Comparison of ENCODE assay signal across 16 cellular contexts in genomic region chr5:40505031-40505430, GRCh38.
A peak's percentile ranks its signal among the peaks of the same experiment; 100 is the strongest.
DNase-seq lines count a peak whose midpoint lies in the region; ATAC-seq and TF ChIP-seq lines count a peak whose summit lies in the region.
"Had no signal": no experiment of that assay in that cellular context is flagged by ENCODE, and none has a peak within 500 bp of the region (broad histone marks: within the 10 kb centered on the region; RNA-seq: fewer than 3 reads in every experiment).

No MANE protein-coding gene starts in this region.

- no peak for TF ChIP-seq POLR2A in IMR-90 (IDR thresholded peaks at IDR 0.05; ENCODE audit: low read depth, low read length)

- in situ Hi-C loops in IMR-90 (cut with MboI; ENCODE audit: low sequenced_read_pairs) = no loop called here

- H3K4ac ChIP-seq in IMR-90 (ENCODE audit: low read depth, low read length) = no peak overlapping the region; the same call in 1 of the 2 replicates

- dilution Hi-C loops in IMR-90 (cut with HindIII; ENCODE audit: low sequenced_read_pairs, unreplicated experiment) = no loop called here

- H4K5ac ChIP-seq in IMR-90 (ENCODE audit: low read depth, low read length) = no peak overlapping the region

- H4K91ac ChIP-seq in IMR-90 (ENCODE audit: insufficient read depth, low read depth, low read length) = no peak overlapping the region

- no peak overlapping the region for H2AK9ac ChIP-seq in IMR-90 (replicated peaks; ENCODE audit: low read depth, low read length, poor library complexity)

- no peak overlapping the region for H3K56ac ChIP-seq in IMR-90 (ENCODE audit: extremely low read depth, insufficient read depth, low read length)

- no peak for TF ChIP-seq RAD21 in IMR-90 (IDR thresholded peaks at IDR 0.05; ENCODE audit: low read length)

- H3K23ac ChIP-seq in IMR-90 (ENCODE audit: low read depth, low read length) = no peak overlapping the region

- no peaks in the 10 kb centered on the region for H3K27me3 ChIP-seq in IMR-90 (ENCODE audit: control insufficient read depth, insufficient read depth, low read length)
- no peaks in the 10 kb centered on the region for H3K27me3 ChIP-seq in SJCRH30
- H3K27me3 ChIP-seq in hepatocyte = no peaks in the 10 kb centered on the region
- H3K27me3 ChIP-seq: BE2C had no signal

- H3K36me3 ChIP-seq in IMR-90 (ENCODE audit: control insufficient read depth, insufficient read depth, low read length) (no peaks in the 10 kb centered on the region), KOPT-K1 (ENCODE audit: insufficient read depth, low read length) (no peaks in the 10 kb centered on the region), SJCRH30 (no peaks in the 10 kb centered on the region), hepatocyte (replicated peaks; ENCODE audit: insufficient read depth, low read depth) (no peaks in the 10 kb centered on the region)
- H3K36me3 ChIP-seq: BE2C had no signal

- intact Hi-C loops in IMR-90 (cut with micrococcal nuclease) = loop anchor here (5.0 to 10.0 kb wide), 2 partner anchors 172 to 790 kb away; partner anchors contain the start of gene PTGER4

- H3K27ac ChIP-seq in IMR-90 (ENCODE audit: insufficient read depth, low read length) = no peak overlapping the region
- H3K27ac ChIP-seq in KOPT-K1 (ENCODE audit: low read depth, low read length, poor library complexity, severe bottlenecking) = peak overlapping the region; percentile 17
- no peak overlapping the region for H3K27ac ChIP-seq in SJCRH30
- no peak overlapping the region for H3K27ac ChIP-seq in hepatocyte
- H3K27ac ChIP-seq: A549, C4-2B, GM23248, HL-60 had no signal

- H3K9me1 ChIP-seq in IMR-90 (ENCODE audit: insufficient read depth, low read length) = no peaks in the 10 kb centered on the region

- no peaks in the 10 kb centered on the region for H3K9me3 ChIP-seq in IMR-90 (ENCODE audit: control insufficient read depth, insufficient read depth, low read length)
- no peaks in the 10 kb centered on the region for H3K9me3 ChIP-seq in KOPT-K1 (ENCODE audit: insufficient read depth, low read length, poor library complexity, severe bottlenecking)
- no peaks in the 10 kb centered on the region for H3K9me3 ChIP-seq in SJCRH30 (replicated peaks)
- no peaks in the 10 kb centered on the region for H3K9me3 ChIP-seq in hepatocyte (ENCODE audit: low read depth)
- H3K9me3 ChIP-seq: A549, BE2C had no signal

- H3K4me1 ChIP-seq in IMR-90 (ENCODE audit: control insufficient read depth, insufficient read depth, low read length) (peaks cover 2% of the 10 kb centered on the region; the same call in 1 of the 2 replicates), SJCRH30 (peaks cover 19% of the 10 kb centered on the region), hepatocyte (ENCODE audit: insufficient read depth) (no peaks in the 10 kb centered on the region)
- H3K4me1 ChIP-seq: A549, BE2C had no signal

- H2BK15ac ChIP-seq in IMR-90 (ENCODE audit: low read depth, low read length) = no peak overlapping the region; the same call in 2 of the 3 replicates

- no peak overlapping the region for H2BK120ac ChIP-seq in IMR-90 (ENCODE audit: low read depth, low read length)

- no peaks in the 10 kb centered on the region for H4K20me1 ChIP-seq in IMR-90 (ENCODE audit: insufficient read depth, low read length)
- no peaks in the 10 kb centered on the region for H4K20me1 ChIP-seq in hepatocyte (ENCODE audit: insufficient read depth, poor library complexity, severe bottlenecking)

- no peak overlapping the region for H3K14ac ChIP-seq in IMR-90 (replicated peaks; ENCODE audit: low read depth, low read length)

- no peak overlapping the region for H2AK5ac ChIP-seq in IMR-90 (ENCODE audit: low read depth, low read length)

- WGBS in IMR-90 (ENCODE audit: extremely low coverage in 2 of 2, insufficient read length in 1 of 2), 2 experiments = no CpG with 5 or more reads among the region's 4 CpGs
- 87% methylated on average over 4 of the region's 4 CpGs for WGBS in hepatocyte (ENCODE audit: low lambda C conversion rate, missing lambda C conversion rate)

- TF ChIP-seq CTCF in IMR-90 (conservative IDR thresholded peaks at IDR 0.05; ENCODE audit: low read depth, low read length) (no peak), hepatocyte (IDR thresholded peaks at IDR 0.05; ENCODE audit: poor library complexity) (no peak)

- H3K9me2 ChIP-seq in hepatocyte (replicated peaks; ENCODE audit: insufficient read depth) = no peaks in the 10 kb centered on the region

- H3K9ac ChIP-seq in IMR-90 (ENCODE audit: low read depth, low read length) = no peak overlapping the region
- H3K9ac ChIP-seq: GM23248 had no signal

- H3K4me2 ChIP-seq in IMR-90 (ENCODE audit: low read depth, low read length) (no peak overlapping the region), hepatocyte (no peak overlapping the region)
- H3K4me2 ChIP-seq: A549 had no signal

- H3K79me1 ChIP-seq in IMR-90 (ENCODE audit: low read depth in 1 of 2, low read length in 2 of 2) = no peaks in the 10 kb centered on the region

- ATAC-seq in IMR-90 (ENCODE audit: low read depth) (no peak), GM18909 (IDR thresholded peaks at IDR 0.05; ENCODE audit: poor library complexity, unreplicated experiment) (no peak)
- ATAC-seq: A549, HCT116 had no signal

- H3K4me3 ChIP-seq in IMR-90 (ENCODE audit: insufficient read depth, low read depth, low read length) (no peak overlapping the region), SJCRH30 (no peak overlapping the region), hepatocyte (no peak overlapping the region)
- H3K4me3 ChIP-seq: A549, GM23248 had no signal

- H2BK20ac ChIP-seq in IMR-90 (ENCODE audit: low read depth, low read length) = 0 out of 2 replicates have a peak overlapping the region, but pooled peaks have one; percentile 34

- CTCF ChIA-PET in IMR-90 (lab: Yijun Ruan, JAX) = no interaction called here

- no peak overlapping the region for H3K18ac ChIP-seq in IMR-90 (ENCODE audit: low read depth, low read length)

- no peak overlapping the region for H2BK5ac ChIP-seq in IMR-90 (ENCODE audit: low read depth, low read length, poor library complexity, severe bottlenecking)

- H4K8ac ChIP-seq in IMR-90 (ENCODE audit: low read depth in 2 of 2, low read length in 2 of 2) = no peak overlapping the region

- BruUV-seq in IMR-90 (replicated peaks; lab: Mats Ljungman, UMichigan) = no TSS peak

- no peaks in the 10 kb centered on the region for H3K79me2 ChIP-seq in hepatocyte

- DNase-seq in IMR-90 = no peak
- DNase-seq in SJCRH30 = peak; percentile 29 to 64
- DNase-seq in iris pigment epithelial cell (ENCODE audit: low read depth) = peak; percentile 31
- no peak for DNase-seq in NCI-H1930 (lab: John Stamatoyannopoulos, UW)
- no peak for DNase-seq in hepatocyte (ENCODE audit: low spot score)
- DNase-seq: BE2C; CD4-positive, alpha-beta memory T cell; DND-41; GDM1; GM23248 had no signal

- POLR2A ChIA-PET in IMR-90 (lab: Charles Lee; ENCODE audit: unreplicated experiment) = no interaction called here

- no peak overlapping the region for H2AFZ ChIP-seq in IMR-90 (replicated peaks; ENCODE audit: low read length, poor library complexity)
- no peak overlapping the region for H2AFZ ChIP-seq in hepatocyte
- H2AFZ ChIP-seq: GM23248 had no signal

TF ChIP-seq in IMR-90, 13 proteins besides CTCF, POLR2A, EP300 and RAD21:
- no peak for TF ChIP-seq SMC3 (IDR thresholded peaks at IDR 0.05; ENCODE audit: low read depth, low read length)
- TF ChIP-seq MAZ (IDR thresholded peaks at IDR 0.05; ENCODE audit: borderline replicate concordance, low read depth, low read length) = no peak
- TF ChIP-seq USF2 (IDR thresholded peaks at IDR 0.05; ENCODE audit: low read depth, low read length) = no peak
- no peak for TF ChIP-seq BHLHE40 (IDR thresholded peaks at IDR 0.05; ENCODE audit: low read depth, low read length)
- no peak for TF ChIP-seq FOS (IDR thresholded peaks at IDR 0.05; ENCODE audit: low read depth, low read length)
- no peak for TF ChIP-seq CEBPB (IDR thresholded peaks at IDR 0.05; ENCODE audit: low read depth, low read length)
- no peak for TF ChIP-seq RCOR1 (IDR thresholded peaks at IDR 0.05; ENCODE audit: insufficient replicate concordance, low read length)
- no peak for TF ChIP-seq NFE2L2 (IDR thresholded peaks at IDR 0.05; ENCODE audit: low read depth, low read length)
- TF ChIP-seq ELK1 (IDR thresholded peaks at IDR 0.05; ENCODE audit: borderline replicate concordance, low read depth, low read length) = no peak
- TF ChIP-seq RFX5 (IDR thresholded peaks at IDR 0.05; ENCODE audit: low read depth, low read length) = no peak

Comparison
In these comparisons a context has a peak if more than half of its experiments do, and no peak if none do; other contexts are left out.
1. DNase-seq: peak in SJCRH30 (2 of 2) and iris pigment epithelial cell (single experiment); none in IMR-90 (single experiment), NCI-H1930 (0 of 2) and hepatocyte (single experiment).